Comparison of ENCODE assay signal across 33 cellular contexts in the genomic region with DNA sequence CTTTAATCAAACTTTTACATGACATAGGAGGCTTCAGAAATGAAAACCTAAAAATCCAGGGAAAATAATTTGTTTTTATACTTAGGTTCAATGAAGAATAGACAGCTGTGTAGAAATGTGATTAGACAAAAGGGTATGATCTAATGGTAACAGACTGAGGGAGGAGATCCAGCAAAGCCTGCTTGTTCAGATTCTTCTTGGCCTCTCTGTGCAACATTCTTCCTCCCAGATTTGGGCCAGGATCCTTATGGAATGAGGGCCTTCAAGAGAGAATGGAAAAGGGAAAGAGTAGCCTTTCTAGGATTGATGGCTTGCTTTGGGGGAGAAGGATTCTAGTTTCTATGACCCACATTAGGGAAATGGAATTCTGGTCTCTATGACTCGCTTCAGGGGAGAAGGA.
A peak's percentile ranks its signal among the peaks of the same experiment; 100 is the strongest.
DNase-seq lines count a peak whose midpoint lies in the region; ATAC-seq and TF ChIP-seq lines count a peak whose summit lies in the region.
"Had no signal": no experiment of that assay in that cellular context is flagged by ENCODE, and none has a peak within 500 bp of the region (broad histone marks: within the 10 kb centered on the region; RNA-seq: fewer than 3 reads in every experiment).

No MANE protein-coding gene starts in this region.

- no peak overlapping the region for H3K9ac ChIP-seq in trophoblast cell (ENCODE audit: low read length)
- H3K9ac ChIP-seq: BLaER1; BLaER1 treated with 17β-estradiol and CSF1 and Interleukin-3, amounts not matched to agents 10 nM and 100 nM had no signal

- no peak overlapping the region for H3K4me3 Mint-ChIP-seq in activated naive CD8-positive, alpha-beta T cell treated with anti-CD3 and anti-CD28 coated beads for 36 hours
- H3K4me3 Mint-ChIP-seq: B cell; CD14-positive monocyte; CD4-positive, alpha-beta memory T cell; CD4-positive, alpha-beta T cell; CD4-positive, CD25-positive, alpha-beta regulatory T cell; CD8-positive, alpha-beta memory T cell; CD8-positive, alpha-beta T cell had no signal

- H3K4me2 ChIP-seq in trophoblast cell (ENCODE audit: low read length), result no peak overlapping the region
- H3K4me2 ChIP-seq: A549; BLaER1; BLaER1 treated with 17β-estradiol and CSF1 and Interleukin-3, amounts not matched to agents 10 nM and 100 nM had no signal

- no peaks in the 10 kb centered on the region for H3K4me1 ChIP-seq in trophoblast cell (ENCODE audit: control insufficient read depth in 1 of 2, insufficient read depth in 2 of 2, low read length in 2 of 2)
- H3K4me1 ChIP-seq: A549; BE2C; BLaER1; BLaER1 treated with 17β-estradiol and CSF1 and Interleukin-3, amounts not matched to agents 10 nM and 100 nM; Caco-2 had no signal

- DNase-seq in ELF-1 (ENCODE audit: low read depth, low spot score) (peak; percentile 2), epithelial cell of esophagus (ENCODE audit: low read depth) (peak; percentile 35), trophoblast cell (peak; percentile 58 to 86), NCI-H82 (lab: John Stamatoyannopoulos, UW) (no peak)
- no peak for DNase-seq in activated naive CD8-positive, alpha-beta T cell treated with anti-CD3 and anti-CD28 coated beads for 36 hours
- DNase-seq: 8988T; ACHN; AML-193; BE2C; C1 segment of cervical spinal cord; Caco-2; Calu3; CD4-positive, alpha-beta memory T cell; CD4-positive, alpha-beta T cell; CD4-positive, CD25-positive, alpha-beta regulatory T cell; CD8-positive, alpha-beta memory T cell; CD8-positive, alpha-beta T cell; COR-L47; DMS 273 treated with DMSO at 0.1 percent for 48 hours; DMS153; DMS53; DMS79; DMS79 treated with DMSO at 0.1 percent for 48 hours; DND-41; EL had no signal

- TF ChIP-seq CTCF in epithelial cell of esophagus (IDR thresholded peaks at IDR 0.05; ENCODE audit: insufficient read depth, low read depth, low read length, missing control alignments), result no peak

- no peaks in the 10 kb centered on the region for H3K4me1 Mint-ChIP-seq in activated naive CD8-positive, alpha-beta T cell treated with anti-CD3 and anti-CD28 coated beads for 36 hours
- H3K4me1 Mint-ChIP-seq: B cell; CD14-positive monocyte; CD4-positive, alpha-beta memory T cell; CD4-positive, CD25-positive, alpha-beta regulatory T cell; CD8-positive, alpha-beta memory T cell had no signal

- H3K79me2 ChIP-seq in trophoblast cell (ENCODE audit: control insufficient read depth, insufficient read depth, low read length, poor library complexity), result no peaks in the 10 kb centered on the region

- H3K9me3 ChIP-seq in trophoblast cell (ENCODE audit: insufficient read depth, low read depth, low read length), result no peaks in the 10 kb centered on the region
- H3K9me3 ChIP-seq: A549; BE2C; BLaER1; BLaER1 treated with 17β-estradiol and CSF1 and Interleukin-3, amounts not matched to agents 10 nM and 100 nM; Caco-2 had no signal

- H3K27ac Mint-ChIP-seq in activated naive CD8-positive, alpha-beta T cell treated with anti-CD3 and anti-CD28 coated beads for 36 hours, result no peak overlapping the region
- H3K27ac Mint-ChIP-seq: B cell; CD14-positive monocyte; CD4-positive, alpha-beta memory T cell; CD4-positive, alpha-beta T cell; CD4-positive, CD25-positive, alpha-beta regulatory T cell; CD8-positive, alpha-beta memory T cell; CD8-positive, alpha-beta T cell had no signal

- no peaks in the 10 kb centered on the region for H3K79me1 ChIP-seq in trophoblast cell (ENCODE audit: low read length)

- H3K27ac ChIP-seq in trophoblast cell (ENCODE audit: low read depth, low read length), result no peak overlapping the region
- H3K27ac ChIP-seq: 22Rv1; A549; BLaER1; BLaER1 treated with 17β-estradiol and CSF1 and Interleukin-3, amounts not matched to agents 10 nM and 100 nM; C4-2B had no signal

- no peak overlapping the region for H3K4ac ChIP-seq in trophoblast cell (ENCODE audit: low read depth, low read length)

- no peak overlapping the region for H2BK5ac ChIP-seq in trophoblast cell (ENCODE audit: low read depth, low read length, poor library complexity)

- no CpG with 5 or more reads among the region's 1 CpG for WGBS in trophoblast cell (ENCODE audit: extremely low coverage, insufficient coverage, insufficient read length)

- no peak overlapping the region for H4K91ac ChIP-seq in trophoblast cell (ENCODE audit: low read depth, low read length)

- no peaks in the 10 kb centered on the region for H3K36me3 ChIP-seq in trophoblast cell (ENCODE audit: control insufficient read depth in 1 of 2, insufficient read depth in 2 of 2, low read length in 2 of 2)
- H3K36me3 ChIP-seq: BE2C; BLaER1; BLaER1 treated with 17β-estradiol and CSF1 and Interleukin-3, amounts not matched to agents 10 nM and 100 nM had no signal

- H4K8ac ChIP-seq in trophoblast cell (ENCODE audit: low read depth, low read length), result no peak overlapping the region

- H2AK5ac ChIP-seq in trophoblast cell (ENCODE audit: low read length), result no peak overlapping the region

- ATAC-seq in GM19324 (IDR thresholded peaks at IDR 0.05; ENCODE audit: low FRiP score, unreplicated experiment), result no peak
- ATAC-seq: A549; CD8-positive, alpha-beta T cell had no signal

- H3K4me3 ChIP-seq in epithelial cell of esophagus (ENCODE audit: low read length) (no peak overlapping the region), trophoblast cell (ENCODE audit: low read depth, low read length) (no peak overlapping the region)
- H3K4me3 ChIP-seq: A549; BLaER1; BLaER1 treated with 17β-estradiol and CSF1 and Interleukin-3, amounts not matched to agents 10 nM and 100 nM had no signal

- H3K14ac ChIP-seq in trophoblast cell (ENCODE audit: low read length), result no peak overlapping the region

- no peaks in the 10 kb centered on the region for H3K9me3 Mint-ChIP-seq in activated naive CD8-positive, alpha-beta T cell treated with anti-CD3 and anti-CD28 coated beads for 36 hours
- H3K9me3 Mint-ChIP-seq: CD4-positive, alpha-beta T cell; CD8-positive, alpha-beta T cell had no signal

- H3K18ac ChIP-seq in trophoblast cell (ENCODE audit: low read length), result no peak overlapping the region

- H2AFZ ChIP-seq in trophoblast cell (ENCODE audit: insufficient read depth, low read length, poor library complexity), result no peak overlapping the region

- no peak overlapping the region for H3K23ac ChIP-seq in trophoblast cell (ENCODE audit: low read length)

- no peak overlapping the region for H2BK12ac ChIP-seq in trophoblast cell (ENCODE audit: low read length)

- no peaks in the 10 kb centered on the region for H3K27me3 ChIP-seq in trophoblast cell (ENCODE audit: insufficient read depth, low read length)
- H3K27me3 ChIP-seq: BLaER1; BLaER1 treated with 17β-estradiol and CSF1 and Interleukin-3, amounts not matched to agents 10 nM and 100 nM had no signal

- no peak overlapping the region for H2BK120ac ChIP-seq in trophoblast cell (ENCODE audit: insufficient read depth, low read length, poor library complexity)

- H3K27me3 Mint-ChIP-seq in activated naive CD8-positive, alpha-beta T cell treated with anti-CD3 and anti-CD28 coated beads for 36 hours, result peaks cover 20% of the 10 kb centered on the region

- no peaks in the 10 kb centered on the region for H3K36me3 Mint-ChIP-seq in activated naive CD8-positive, alpha-beta T cell treated with anti-CD3 and anti-CD28 coated beads for 36 hours
- H3K36me3 Mint-ChIP-seq: CD14-positive monocyte; CD4-positive, alpha-beta memory T cell; CD4-positive, CD25-positive, alpha-beta regulatory T cell; CD8-positive, alpha-beta memory T cell; CD8-positive, alpha-beta T cell had no signal

- H4K12ac ChIP-seq in trophoblast cell (ENCODE audit: low read depth, low read length), result no peak overlapping the region

Comparison
In these comparisons a context has a peak if more than half of its experiments do, and no peak if none do; other contexts are left out.
1. DNase-seq: peak in ELF-1 (single experiment), epithelial cell of esophagus (single experiment) and trophoblast cell (2 of 2); none in activated naive CD8-positive, alpha-beta T cell treated with anti-CD3 and anti-CD28 coated beads for 36 hours (single experiment) and NCI-H82 (single experiment).